Comparison of ENCODE assay signal across 2 cellular contexts in the genomic region with DNA sequence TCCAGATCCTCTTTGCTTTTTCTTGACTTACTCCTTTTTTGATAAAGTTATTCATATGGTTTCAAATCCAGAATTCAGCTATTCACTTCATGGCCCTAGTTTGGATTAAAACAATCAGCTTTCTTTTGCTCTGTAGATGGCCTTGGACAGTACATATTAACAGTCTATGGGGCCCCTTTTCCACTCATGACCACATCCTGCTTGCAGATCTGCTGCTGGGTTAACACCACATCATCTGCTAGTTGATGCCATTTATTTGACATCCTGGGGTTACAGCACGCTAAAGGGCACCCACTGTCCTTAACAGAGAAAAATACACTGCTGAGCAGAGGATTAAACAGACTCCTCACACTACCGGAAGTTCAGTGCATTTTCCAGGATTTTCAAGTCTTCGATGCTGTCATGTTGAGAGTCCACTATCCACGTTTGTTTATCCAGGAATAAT.
TF ChIP-seq lines count a peak whose summit lies in the region.

No MANE protein-coding gene starts in this region.

TF ChIP-seq in K562, 482 proteins besides CTCF, POLR2A, EP300 and RAD21 (continued from another document):
- no peak for TF ChIP-seq ZHX1 (conservative IDR thresholded peaks at IDR 0.05; ENCODE audit: low read length)
- TF ChIP-seq ETV1 (tag; conservative IDR thresholded peaks at IDR 0.05; ENCODE audit: low read depth): peak; percentile 41; the same call in 1 of the 2 replicates

TF ChIP-seq in WTC11, 78 proteins besides CTCF, POLR2A, EP300 and RAD21 (continued from another document):
- TF ChIP-seq MAX (CRISPR knock-in tag; IDR thresholded peaks at IDR 0.05) (no peak), ZBTB21 (CRISPR knock-in tag; IDR thresholded peaks at IDR 0.05; ENCODE audit: borderline replicate concordance) (no peak), FOXJ3 (CRISPR knock-in tag; IDR thresholded peaks at IDR 0.05; ENCODE audit: borderline replicate concordance) (no peak)
- TF ChIP-seq, protein P1, sequence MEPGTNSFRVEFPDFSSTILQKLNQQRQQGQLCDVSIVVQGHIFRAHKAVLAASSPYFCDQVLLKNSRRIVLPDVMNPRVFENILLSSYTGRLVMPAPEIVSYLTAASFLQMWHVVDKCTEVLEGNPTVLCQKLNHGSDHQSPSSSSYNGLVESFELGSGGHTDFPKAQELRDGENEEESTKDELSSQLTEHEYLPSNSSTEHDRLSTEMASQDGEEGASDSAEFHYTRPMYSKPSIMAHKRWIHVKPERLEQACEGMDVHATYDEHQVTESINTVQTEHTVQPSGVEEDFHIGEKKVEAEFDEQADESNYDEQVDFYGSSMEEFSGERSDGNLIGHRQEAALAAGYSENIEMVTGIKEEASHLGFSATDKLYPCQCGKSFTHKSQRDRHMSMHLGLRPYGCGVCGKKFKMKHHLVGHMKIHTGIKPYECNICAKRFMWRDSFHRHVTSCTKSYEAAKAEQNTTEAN (CRISPR knock-in tag; IDR thresholded peaks at IDR 0.05): no peak
